1 cellular context compared by ENCODE assay signal in genomic region chr7:55774327-55775050, GRCh38.
TF ChIP-seq lines count a peak whose summit lies in the region.

No MANE protein-coding gene starts in this region.

TF ChIP-seq in SK-N-SH, 30 proteins besides CTCF, POLR2A, EP300 and RAD21 (continued from another document):
- TF ChIP-seq POLR2AphosphoS5 (IDR thresholded peaks at IDR 0.05; ENCODE audit: low read depth, low read length) (no peak), SIN3A (IDR thresholded peaks at IDR 0.05; ENCODE audit: borderline replicate concordance, low read depth, low read length) (no peak), SMC3 (IDR thresholded peaks at IDR 0.05; ENCODE audit: low read depth, low read length) (no peak)
